ENCODE assay signal across 9 cellular contexts in the genomic region with DNA sequence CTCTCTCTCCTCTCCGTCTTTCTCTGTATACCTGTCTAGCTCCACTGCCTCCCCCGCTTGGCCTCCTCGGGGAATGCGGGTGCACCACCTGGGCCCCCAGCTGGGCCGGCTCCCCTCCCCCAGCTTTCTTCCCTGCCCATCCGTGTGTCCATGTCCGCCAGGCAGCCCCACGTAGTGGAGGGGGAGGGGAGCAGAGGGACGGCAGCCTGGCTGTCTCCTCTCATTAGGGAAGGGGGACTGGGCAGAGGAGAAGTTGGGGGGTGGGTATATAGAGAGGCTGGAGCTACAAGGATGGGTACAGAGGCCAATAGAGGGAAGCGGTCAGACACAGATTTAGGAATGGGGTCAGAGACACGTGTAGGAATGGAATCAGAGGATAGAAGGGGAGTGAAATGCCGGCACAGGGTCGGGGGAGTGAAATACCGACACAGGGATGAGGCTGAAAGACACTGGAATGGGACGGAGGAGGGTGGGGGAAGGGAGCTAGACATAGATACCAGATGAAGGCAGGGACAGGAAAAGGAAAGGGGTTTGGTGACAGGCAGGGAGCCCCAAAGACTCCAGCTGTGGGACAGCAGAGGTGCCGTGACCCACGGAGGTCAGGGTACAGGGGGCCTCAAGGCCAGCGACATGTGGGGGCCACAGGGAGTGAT. TPM values are rescaled to one million over a fixed set of nuclear protein-coding genes. Genes with fewer than 3 reads are reported as not detected.
DNase-seq lines count a peak whose midpoint lies in the region; ATAC-seq, FAIRE-seq and TF ChIP-seq lines count a peak whose summit lies in the region.
"Had no signal": no experiment of that assay in that cellular context is flagged by ENCODE, and none has a peak within 500 bp of the region (broad histone marks: within the 10 kb centered on the region; RNA-seq: fewer than 3 reads in every experiment).

No MANE protein-coding gene starts in this region.

- peak overlapping the region; percentile 59 to 96 for H3K27ac ChIP-seq in kidney (ENCODE audit: low read depth in 2 of 2, low read length in 2 of 2)
- H3K27ac ChIP-seq in small intestine (ENCODE audit: low read depth in 1 of 2, low read length in 1 of 2), result peak overlapping the region; percentile 25 to 97

- peaks cover 14% of the 10 kb centered on the region for H3K36me3 ChIP-seq in HAP-1 (replicated peaks)
- no peaks in the 10 kb centered on the region for H3K36me3 ChIP-seq in kidney (ENCODE audit: control insufficient read depth in 1 of 2, insufficient read depth in 2 of 2, low read length in 2 of 2)
- H3K36me3 ChIP-seq in small intestine (ENCODE audit: control insufficient read depth in 2 of 2, insufficient read depth in 2 of 2, low read length in 2 of 2), result no peaks in the 10 kb centered on the region

- FAIRE-seq in kidney (lab: Jason Lieb, UNC) (no peak), small intestine (lab: Jason Lieb, UNC) (no peak)
- FAIRE-seq: GM12878 had no signal

- intact Hi-C loops in MCF 10A (cut with micrococcal nuclease), result loop anchor here (5.0 kb wide), 1 partner anchor 103 kb away; no protein-coding TSS in a partner anchor
- intact Hi-C loops in kidney (cut with DNase I), result loop anchor here (10.0 kb wide), 1 partner anchor 54 kb away; no protein-coding TSS in a partner anchor

- DNase-seq in HAP-1 (ENCODE audit: low spot score in 2 of 2) (peak in 1 of 2 experiments; percentile 45), MCF 10A (ENCODE audit: unreplicated experiment) (no peak), kidney (peak; percentile 81), small intestine (no peak), LoVo (ENCODE audit: low spot score) (no peak), HUDEP-2 (lab: John Stamatoyannopoulos, UW; ENCODE audit: unreplicated experiment in 76 of 76) (no peak)

- H3K27me3 ChIP-seq in HAP-1 (ENCODE audit: low read depth) (no peaks in the 10 kb centered on the region), small intestine (ENCODE audit: control insufficient read depth in 2 of 2, insufficient read depth in 2 of 2, low read length in 2 of 2) (no peaks in the 10 kb centered on the region)

- peak overlapping the region in 1 of 2 donors; percentile 100 for H3K9ac ChIP-seq in kidney (ENCODE audit: low read length in 2 of 2)

- peak overlapping the region; percentile 84 for H3K4me3 Mint-ChIP-seq in MCF 10A (ENCODE audit: unreplicated experiment)

- 34 to 53% (median 43%) methylated on average over 18 of the region's 18 CpGs for WGBS in small intestine, 3 donors

- no peak overlapping the region for H3K27ac Mint-ChIP-seq in MCF 10A (ENCODE audit: low read depth, unreplicated experiment)

- BruUV-seq in MCF 10A (replicated peaks; lab: Mats Ljungman, UMichigan), result no TSS peak

- peaks cover 27% of the 10 kb centered on the region for H3K4me1 Mint-ChIP-seq in MCF 10A (ENCODE audit: insufficient read depth, unreplicated experiment)

- H3K4me3 ChIP-seq in HAP-1, result peak overlapping the region; percentile 94
- peak overlapping the region in 1 of 2 donors; percentile 95 for H3K4me3 ChIP-seq in kidney (ENCODE audit: low read length in 2 of 2)
- H3K4me3 ChIP-seq in small intestine (ENCODE audit: low read depth in 1 of 2, low read length in 2 of 2), result peak overlapping the region in 1 of 2 donors; percentile 92
- H3K4me3 ChIP-seq: GM12878 had no signal

- H3K36me3 Mint-ChIP-seq in MCF 10A (ENCODE audit: insufficient read depth, unreplicated experiment), result no peaks in the 10 kb centered on the region

- H3K4me1 ChIP-seq in HAP-1 (peaks cover 19% of the 10 kb centered on the region), kidney (ENCODE audit: control insufficient read depth in 1 of 2, insufficient read depth in 1 of 2, low read depth in 1 of 2, low read length in 2 of 2) (peaks cover 0 to 29% of the 10 kb centered on the region in 2 donors), small intestine (ENCODE audit: control insufficient read depth in 2 of 2, insufficient read depth in 1 of 2, low read depth in 1 of 2, low read length in 1 of 2) (no peaks in the 10 kb centered on the region)

- no peaks in the 10 kb centered on the region for H3K27me3 Mint-ChIP-seq in MCF 10A (ENCODE audit: insufficient read depth, unreplicated experiment)

- no peaks in the 10 kb centered on the region for H3K9me3 ChIP-seq in HAP-1
- H3K9me3 ChIP-seq in kidney (ENCODE audit: control insufficient read depth in 1 of 2, low read length in 2 of 2), result no peaks in the 10 kb centered on the region
- H3K9me3 ChIP-seq in small intestine (ENCODE audit: control insufficient read depth, low read depth), result no peaks in the 10 kb centered on the region

- no peak for TF ChIP-seq CTCF in MCF 10A (IDR thresholded peaks at IDR 0.05; ENCODE audit: unreplicated experiment)
- no peak for TF ChIP-seq CTCF in kidney (IDR thresholded peaks at IDR 0.05; ENCODE audit: borderline replicate concordance, extremely low read depth, insufficient read depth)

- no peak for ATAC-seq in HG03378 (IDR thresholded peaks at IDR 0.05; ENCODE audit: unreplicated experiment)
- no peak for ATAC-seq in esophagus mucosa
- ATAC-seq: GM12878 had no signal

- CTCF ChIA-PET in MCF 10A (lab: Yijun Ruan, JAX), result interaction anchor here (0.5 to 1.1 kb wide), 6 partner anchors 43 to 272 kb away, joined by 3 to 5 read pairs (median 4); no protein-coding TSS in a partner anchor

- POLR2A ChIA-PET in MCF 10A (lab: Yijun Ruan, JAX), result interaction anchor here (0.5 to 3.5 kb wide), 4 partner anchors 41 to 191 kb away, joined by 3 to 17 read pairs (median 4); partner anchors contain the start of gene TOMM40

- no peaks in the 10 kb centered on the region for H3K9me3 Mint-ChIP-seq in MCF 10A (ENCODE audit: unreplicated experiment)

- in situ Hi-C loops in HAP-1 (cut with MboI; ENCODE audit: low sequenced_read_pairs), result loop anchor here (10.0 kb wide), 2 partner anchors 124 to 274 kb away; no protein-coding TSS in a partner anchor

RNA-seq across cellular contexts. Expression of gene NECTIN2, which starts 2.8 kb away (rescaled TPM):
- total RNA-seq in MCF 10A (2022) (46.5 and 56.7 TPM in 2 replicates), kidney (110 TPM), esophagus mucosa (64.4 TPM)
- polyA plus RNA-seq in kidney (ENCODE audit: insufficient read depth, low read depth, low replicate concordance) (111 TPM), small intestine (100 to 1,000 TPM in 1 of 3 donors, 10 to 100 TPM in 2; 72.5 to 153 (median 75.8) TPM)

RNA-seq across cellular contexts. Expression of gene BCAM, which starts 40.0 kb away (rescaled TPM):
- total RNA-seq in MCF 10A (2022) (2.9 and 5.0 TPM in 2 replicates), kidney (748 TPM), esophagus mucosa (13.3 TPM)
- polyA plus RNA-seq in kidney (ENCODE audit: insufficient read depth, low read depth, low replicate concordance) (671 TPM), small intestine (10 to 100 TPM in 1 of 3 donors, 1 to 10 TPM in 2; 2.9 to 32.6 (median 4.3) TPM)

RNA-seq across cellular contexts. Expression of gene TOMM40, which starts 42.1 kb away (rescaled TPM):
- total RNA-seq in MCF 10A (2022) (69.7 and 114 TPM in 2 replicates), kidney (45.4 TPM), esophagus mucosa (71.4 TPM)
- polyA plus RNA-seq in kidney (ENCODE audit: insufficient read depth, low read depth, low replicate concordance) (51.5 TPM), small intestine (10 to 100 TPM; 24.6 to 82.7 (median 25.7) TPM)

RNA-seq across cellular contexts. Expression of gene APOE, which starts 56.7 kb away (rescaled TPM):
- total RNA-seq in MCF 10A (2022) (3.3 and 7.0 TPM in 2 replicates), kidney (122 TPM), esophagus mucosa (5.7 TPM)
- polyA plus RNA-seq in kidney (ENCODE audit: insufficient read depth, low read depth, low replicate concordance) (2,837 TPM), small intestine (100 to 1,000 TPM in 2 of 3 donors, 10 to 100 TPM in 1; 14.1 to 134 (median 109) TPM)

Comparison
In these comparisons a context has a peak if more than half of its experiments do, and no peak if none do; other contexts are left out.
1. RNA of gene BCAM, which starts 40.0 kb away (total RNA-seq): 748 TPM in kidney (single experiment); 13.3 TPM in esophagus mucosa (single experiment) and 2.9 to 5.0 TPM in MCF 10A; every median in the first group is over 10 times any median in the second.